Comparison of ENCODE assay signal across 29 cellular contexts in the genomic region with DNA sequence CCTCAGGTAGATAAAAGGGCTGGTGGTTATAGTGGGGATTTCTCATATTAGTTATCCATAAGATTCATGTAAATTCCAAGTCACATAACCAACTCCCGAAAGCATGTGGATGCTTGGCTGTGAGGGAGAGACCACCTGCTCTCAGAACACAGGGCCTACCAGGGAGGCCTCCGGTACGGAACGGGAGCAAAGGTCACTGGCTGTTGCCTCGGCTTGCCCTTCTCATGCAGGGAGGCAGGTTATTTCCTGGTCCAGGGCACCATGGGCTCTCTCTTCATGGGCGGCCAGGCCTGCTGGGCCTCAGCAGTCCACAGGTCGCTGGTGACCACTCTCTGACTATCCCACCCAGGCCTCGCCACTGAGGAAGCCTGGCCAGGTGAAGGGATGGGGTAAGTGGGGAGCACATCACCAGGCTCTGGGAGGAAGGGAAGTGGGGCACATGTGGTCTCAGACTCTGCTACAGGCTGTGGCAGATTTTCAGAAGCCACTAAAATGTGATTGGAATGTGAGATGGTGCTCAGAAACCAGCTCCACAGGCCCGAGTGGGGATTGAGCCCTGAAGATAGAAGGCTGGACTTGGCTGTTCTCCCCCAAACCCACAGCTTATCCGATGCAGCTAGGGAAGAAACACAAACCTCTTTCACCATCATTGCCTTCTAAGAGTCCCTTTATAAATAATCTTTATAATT. TPM values are rescaled to one million over a fixed set of nuclear protein-coding genes. Genes with fewer than 3 reads are reported as not detected.
A peak's percentile ranks its signal among the peaks of the same experiment; 100 is the strongest.
DNase-seq lines count a peak whose midpoint lies in the region; ATAC-seq, FAIRE-seq and TF ChIP-seq lines count a peak whose summit lies in the region.
"Had no signal": no experiment of that assay in that cellular context is flagged by ENCODE, and none has a peak within 500 bp of the region (broad histone marks: within the 10 kb centered on the region; RNA-seq: fewer than 3 reads in every experiment).

No MANE protein-coding gene starts in this region.

- POLR2A ChIA-PET in HCT116 (lab: Charles Lee) = no interaction called here
- POLR2A ChIA-PET in RWPE1 (lab: Yijun Ruan, JAX; ENCODE audit: low non-redundant PET) = interaction anchor here (0.6 kb wide), 1 partner anchor 851 kb away, joined by 13 read pairs; no protein-coding TSS in a partner anchor

- no peak for FAIRE-seq in D721Med (lab: Jason Lieb, UNC)
- FAIRE-seq: A549 had no signal

- H3K36me3 ChIP-seq in HCT116 (ENCODE audit: control insufficient read depth in 1 of 2, insufficient read depth in 2 of 2, low read length in 2 of 2) (no peaks in the 10 kb centered on the region; a peak in 1 of 4 replicates), mucosa of descending colon (ENCODE audit: low read depth) (no peaks in the 10 kb centered on the region), adrenal gland (replicated peaks in 1 of 2) (no peaks in the 10 kb centered on the region)
- H3K36me3 ChIP-seq: BE2C, gastroesophageal sphincter, left lung had no signal

- H3K4me1 ChIP-seq in HCT116 (ENCODE audit: control insufficient read depth in 1 of 2, insufficient read depth in 2 of 2, low read length in 2 of 2) (peaks cover 9 to 40% of the 10 kb centered on the region in 2 experiments), mucosa of descending colon (ENCODE audit: low read depth) (peaks cover 15% of the 10 kb centered on the region), adrenal gland (replicated peaks in 1 of 2) (no peaks in the 10 kb centered on the region)
- H3K4me1 ChIP-seq: BE2C, gastroesophageal sphincter, left lung had no signal

- ATAC-seq in HCT116 = no peak
- ATAC-seq in mucosa of descending colon = peak; percentile 76
- no peak for ATAC-seq in HG03469 (IDR thresholded peaks at IDR 0.05; ENCODE audit: unreplicated experiment)
- ATAC-seq: A549, gastroesophageal sphincter, left lung, right cardiac atrium, T-cell, WTC11 had no signal

- intact Hi-C loops in HCT116 (cut with micrococcal nuclease) = no loop called here
- intact Hi-C loops in mucosa of descending colon (cut with DNase I, micrococcal nuclease) = no loop called here
- intact Hi-C loops in adrenal gland (cut with DNase I) = no loop called here

- no peak for TF ChIP-seq CTCF in AG10803 (conservative IDR thresholded peaks at IDR 0.05; ENCODE audit: low read length)
- TF ChIP-seq CTCF in HCT116 (IDR thresholded peaks at IDR 0.05 in 2 of 3, conservative IDR thresholded peaks at IDR 0.05 in 1 of 3; ENCODE audit: borderline replicate concordance in 1 of 3, insufficient read depth in 1 of 3, low read depth in 2 of 3, low read length in 2 of 3) = no peak
- TF ChIP-seq CTCF in mucosa of descending colon (IDR thresholded peaks at IDR 0.05) = no peak
- no peak for TF ChIP-seq CTCF in D721Med (IDR thresholded peaks at IDR 0.05; ENCODE audit: insufficient read depth, missing control alignments)
- TF ChIP-seq CTCF in RWPE1 (conservative IDR thresholded peaks at IDR 0.05; ENCODE audit: low read depth) = no peak
- TF ChIP-seq CTCF in adrenal gland (IDR thresholded peaks at IDR 0.05) = no peak

- no peaks in the 10 kb centered on the region for H3K79me2 ChIP-seq in HCT116 (ENCODE audit: insufficient read depth, low read length)

- DNase-seq in AG10803 (ENCODE audit: low read depth) (peak; percentile 85), HCT116 (ENCODE audit: low read depth, low spot score) (no peak), epithelial cell of prostate (ENCODE audit: low read depth, low spot score) (no peak), mucosa of descending colon (peak in 2 of 3 donors; percentile 66 to 71), D721Med (ENCODE audit: insufficient read length, low spot score) (no peak), RWPE1 (ENCODE audit: low spot score) (no peak), adrenal gland (no peak)
- DNase-seq: activated CD4-positive, alpha-beta T cell treated with anti-CD3 and anti-CD28 coated beads, Interleukin-2, amount 10 ng/mL, durations not matched to agents 24 days and 14 days; activated CD8-positive, alpha-beta memory T cell treated with anti-CD3 and anti-CD28 coated beads for 24 hours; activated T-cell treated with anti-CD3 and anti-CD28 coated beads for 4 hours; BE2C; CD8-positive, alpha-beta memory T cell; DMS153; HCEC 1CT; hypothalamus; immature natural killer cell; left lung; mesendoderm; NCI-H2171; right cardiac atrium; stimulated activated CD8-positive, alpha-beta memory T cell treated with anti-CD3 and anti-CD28 coated beads, Interleukin-4, amount 100 ng/mL, for 48 hours; T-cell had no signal

- H3K9me3 ChIP-seq in HCT116 (ENCODE audit: control insufficient read depth in 1 of 2, insufficient read depth in 1 of 2, low read depth in 1 of 2, low read length in 2 of 2) (no peaks in the 10 kb centered on the region), mucosa of descending colon (no peaks in the 10 kb centered on the region), adrenal gland (replicated peaks in 1 of 3) (no peaks in the 10 kb centered on the region)
- H3K9me3 ChIP-seq: A549, BE2C, left lung had no signal

- no TSS peak for BruUV-seq in HCT116 (replicated peaks; lab: Mats Ljungman, UMichigan)

- TF ChIP-seq POLR2A in HCT116 (IDR thresholded peaks at IDR 0.05; ENCODE audit: borderline replicate concordance, extremely low read depth, insufficient read depth, insufficient read length) (no peak), adrenal gland (IDR thresholded peaks at IDR 0.05) (no peak)

- no peaks in the 10 kb centered on the region for H4K20me1 ChIP-seq in HCT116 (ENCODE audit: insufficient read depth)

- TF ChIP-seq RAD21 in HCT116 (IDR thresholded peaks at IDR 0.05; ENCODE audit: low read depth) = no peak

- CTCF ChIA-PET in HCT116 (lab: Charles Lee) = interaction anchor here (1.6 kb wide), 1 partner anchor 71 kb away, joined by 3 read pairs; no protein-coding TSS in a partner anchor
- CTCF ChIA-PET in RWPE1 (lab: Yijun Ruan, JAX) = no interaction called here

- RAD21 ChIA-PET in HCT116 (lab: Charles Lee; ENCODE audit: low non-redundant PET in 1 of 2, low total read pairs in 2 of 2, uncharacterized antibody in 2 of 2, unreplicated experiment in 2 of 2) = no interaction called here

- no peaks in the 10 kb centered on the region for H3K27me3 ChIP-seq in HCT116 (ENCODE audit: insufficient read depth, low read length)
- H3K27me3 ChIP-seq in adrenal gland = peaks cover 5% of the 10 kb centered on the region
- H3K27me3 ChIP-seq: left lung had no signal

- WGBS in adrenal gland, 4 donors = 86 to 90% (median 87%) methylated on average over 6 to 10 of the region's 10 CpGs

- H3K27ac ChIP-seq in HCT116 (ENCODE audit: low read depth, low read length) (no peak overlapping the region), epithelial cell of prostate (peak overlapping the region; percentile 89), RWPE1 (no peak overlapping the region), adrenal gland (no peak overlapping the region)
- H3K27ac ChIP-seq: gastroesophageal sphincter, left lung had no signal

- no peak overlapping the region for H3K4me3 ChIP-seq in AG10803 (ENCODE audit: low read length)
- no peak overlapping the region for H3K4me3 ChIP-seq in HCT116 (replicated peaks in 1 of 2; ENCODE audit: low read depth in 1 of 2, low read length in 2 of 2)
- no peak overlapping the region for H3K4me3 ChIP-seq in mucosa of descending colon
- H3K4me3 ChIP-seq in adrenal gland = no peak overlapping the region
- H3K4me3 ChIP-seq: A549, gastroesophageal sphincter, left lung had no signal

- H3K4me2 ChIP-seq in HCT116 (ENCODE audit: low read length) = peak overlapping the region; percentile 50; the same call in 1 of the 2 replicates

- H2AFZ ChIP-seq in HCT116 (ENCODE audit: low read depth, low read length, poor library complexity, severe bottlenecking) = no peak overlapping the region

- H3K9me2 ChIP-seq in HCT116 (ENCODE audit: insufficient read depth) = no peaks in the 10 kb centered on the region

- H3K9ac ChIP-seq in HCT116 (ENCODE audit: low read length) = no peak overlapping the region

TF ChIP-seq in HCT116, 20 proteins besides CTCF, POLR2A, EP300 and RAD21:
- TF ChIP-seq YY1 (IDR thresholded peaks at IDR 0.05; ENCODE audit: extremely low read depth, insufficient replicate concordance, low read depth, low read length) (no peak), EGR1 (IDR thresholded peaks at IDR 0.05; ENCODE audit: low read depth) (no peak)
- TF ChIP-seq, protein P1, sequence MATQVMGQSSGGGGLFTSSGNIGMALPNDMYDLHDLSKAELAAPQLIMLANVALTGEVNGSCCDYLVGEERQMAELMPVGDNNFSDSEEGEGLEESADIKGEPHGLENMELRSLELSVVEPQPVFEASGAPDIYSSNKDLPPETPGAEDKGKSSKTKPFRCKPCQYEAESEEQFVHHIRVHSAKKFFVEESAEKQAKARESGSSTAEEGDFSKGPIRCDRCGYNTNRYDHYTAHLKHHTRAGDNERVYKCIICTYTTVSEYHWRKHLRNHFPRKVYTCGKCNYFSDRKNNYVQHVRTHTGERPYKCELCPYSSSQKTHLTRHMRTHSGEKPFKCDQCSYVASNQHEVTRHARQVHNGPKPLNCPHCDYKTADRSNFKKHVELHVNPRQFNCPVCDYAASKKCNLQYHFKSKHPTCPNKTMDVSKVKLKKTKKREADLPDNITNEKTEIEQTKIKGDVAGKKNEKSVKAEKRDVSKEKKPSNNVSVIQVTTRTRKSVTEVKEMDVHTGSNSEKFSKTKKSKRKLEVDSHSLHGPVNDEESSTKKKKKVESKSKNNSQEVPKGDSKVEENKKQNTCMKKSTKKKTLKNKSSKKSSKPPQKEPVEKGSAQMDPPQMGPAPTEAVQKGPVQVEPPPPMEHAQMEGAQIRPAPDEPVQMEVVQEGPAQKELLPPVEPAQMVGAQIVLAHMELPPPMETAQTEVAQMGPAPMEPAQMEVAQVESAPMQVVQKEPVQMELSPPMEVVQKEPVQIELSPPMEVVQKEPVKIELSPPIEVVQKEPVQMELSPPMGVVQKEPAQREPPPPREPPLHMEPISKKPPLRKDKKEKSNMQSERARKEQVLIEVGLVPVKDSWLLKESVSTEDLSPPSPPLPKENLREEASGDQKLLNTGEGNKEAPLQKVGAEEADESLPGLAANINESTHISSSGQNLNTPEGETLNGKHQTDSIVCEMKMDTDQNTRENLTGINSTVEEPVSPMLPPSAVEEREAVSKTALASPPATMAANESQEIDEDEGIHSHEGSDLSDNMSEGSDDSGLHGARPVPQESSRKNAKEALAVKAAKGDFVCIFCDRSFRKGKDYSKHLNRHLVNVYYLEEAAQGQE (IDR thresholded peaks at IDR 0.05; ENCODE audit: low read depth) = no peak

RNA-seq across cellular contexts. Expression of a gene that starts 45.4 kb away (rescaled TPM):
- 3.6 TPM for total RNA-seq in HCT116 (2021; ENCODE audit: unreplicated experiment)
- 4.2 and 5.0 TPM in 2 replicates for polyA plus RNA-seq in HCT116 (2012)
- total RNA-seq in mucosa of descending colon = 10 to 100 TPM; 21.1 to 54.6 (median 34.8) TPM
- total RNA-seq in adrenal gland = under 1 TPM in 2 of 8 donors, not detected in 6; 0.08 to 0.11 TPM
- under 1 TPM in 1 of 3 donors, not detected in 2; 0.03 TPM for polyA plus RNA-seq in adrenal gland
- total RNA-seq: dermis microvascular lymphatic vessel endothelial cell, gastroesophageal sphincter, NCI-H460, right cardiac atrium, SK-MEL-5 had no signal
- polyA plus RNA-seq: CD8-positive, alpha-beta memory T cell; immature natural killer cell; right cardiac atrium had no signal

RNA-seq across cellular contexts. Expression of a gene that starts 56.2 kb away (rescaled TPM):
- total RNA-seq in HCT116 (2021; ENCODE audit: unreplicated experiment) = 45.4 TPM
- 8.6 and 10.3 TPM in 2 replicates for polyA plus RNA-seq in HCT116 (2012)
- 10 to 100 TPM; 22.3 to 26.9 (median 26.0) TPM for total RNA-seq in mucosa of descending colon
- 10 to 100 TPM in 7 of 8 donors, 1 to 10 TPM in 1; 8.4 to 21.6 (median 19.1) TPM for total RNA-seq in adrenal gland
- 10 to 100 TPM in 2 of 3 donors, 1 to 10 TPM in 1; 7.2 to 24.8 (median 11.3) TPM for polyA plus RNA-seq in adrenal gland

Comparison
In these comparisons a context has a peak if more than half of its experiments do, and no peak if none do; other contexts are left out.
1. DNase-seq: peak in AG10803 (single experiment) and mucosa of descending colon (2 of 3); none in HCT116 (single experiment), epithelial cell of prostate (single experiment), D721Med (single experiment), RWPE1 (single experiment) and adrenal gland (0 of 7).